Comparison of ENCODE assay signal across 8 cellular contexts in genomic region chr12:11651785-11652184, GRCh38. TPM values are rescaled to one million over a fixed set of nuclear protein-coding genes. Genes with fewer than 3 reads are reported as not detected.
DNase-seq lines count a peak whose midpoint lies in the region; ATAC-seq and TF ChIP-seq lines count a peak whose summit lies in the region.

No MANE protein-coding gene starts in this region.

- POLR2A ChIA-PET in activated CD4-positive, alpha-beta T cell treated with anti-CD3 and anti-CD28 coated beads for 36 hours (lab: Charles Lee), result no interaction called here
- POLR2A ChIA-PET in Caco-2 (lab: Charles Lee), result no interaction called here

- TF ChIP-seq CTCF in fibroblast of pulmonary artery (IDR thresholded peaks at IDR 0.05; ENCODE audit: low read length, missing control alignments) (no peak), Caco-2 (IDR thresholded peaks at IDR 0.05; ENCODE audit: insufficient read depth in 1 of 2, low read depth in 1 of 2, low read length in 1 of 2, severe bottlenecking in 1 of 2, unreplicated experiment in 1 of 2) (no peak)

- H3K4me3 Mint-ChIP-seq in activated CD4-positive, alpha-beta T cell treated with anti-CD3 and anti-CD28 coated beads for 36 hours, result peak overlapping the region; percentile 93
- peak overlapping the region; percentile 98 for H3K4me3 Mint-ChIP-seq in T-helper 17 cell
- H3K4me3 Mint-ChIP-seq in Caco-2 (ENCODE audit: unreplicated experiment), result no peak overlapping the region

- no peaks in the 10 kb centered on the region for H3K36me3 ChIP-seq in Caco-2 (ENCODE audit: control insufficient read depth, insufficient read depth, low read length)

- H3K27ac Mint-ChIP-seq in activated CD4-positive, alpha-beta T cell treated with anti-CD3 and anti-CD28 coated beads for 36 hours, result peak overlapping the region; percentile 95
- H3K27ac Mint-ChIP-seq in T-helper 17 cell (peak overlapping the region; percentile 96), Caco-2 (ENCODE audit: unreplicated experiment) (no peak overlapping the region)

- H3K27me3 Mint-ChIP-seq in activated CD4-positive, alpha-beta T cell treated with anti-CD3 and anti-CD28 coated beads for 36 hours, result no peaks in the 10 kb centered on the region
- H3K27me3 Mint-ChIP-seq in T-helper 17 cell (no peaks in the 10 kb centered on the region), Caco-2 (ENCODE audit: insufficient read depth, unreplicated experiment) (no peaks in the 10 kb centered on the region)

- no peaks in the 10 kb centered on the region for H3K9me3 Mint-ChIP-seq in activated CD4-positive, alpha-beta T cell treated with anti-CD3 and anti-CD28 coated beads for 36 hours (ENCODE audit: low read depth)
- no peaks in the 10 kb centered on the region for H3K9me3 Mint-ChIP-seq in Caco-2 (ENCODE audit: unreplicated experiment)

- BruUV-seq in Caco-2 (replicated peaks; lab: Mats Ljungman, UMichigan), result no TSS peak

- DNase-seq in activated CD4-positive, alpha-beta T cell treated with anti-CD3 and anti-CD28 coated beads for 36 hours, result no peak
- DNase-seq in activated CD4-positive, alpha-beta T cell treated with anti-CD3 and anti-CD28 coated beads, Interleukin-2, amount 50 U/mL, for 1 hour, result no peak
- no peak for DNase-seq in T-helper 17 cell
- DNase-seq in fibroblast of pulmonary artery (ENCODE audit: low read depth), result no peak
- peak; percentile 27 for DNase-seq in renal cortical epithelial cell (ENCODE audit: low read depth)
- no peak for DNase-seq in Caco-2

- peaks cover 26% of the 10 kb centered on the region for H3K36me3 Mint-ChIP-seq in activated CD4-positive, alpha-beta T cell treated with anti-CD3 and anti-CD28 coated beads for 36 hours (ENCODE audit: low read depth)
- H3K36me3 Mint-ChIP-seq in T-helper 17 cell (ENCODE audit: low read depth), result peaks cover 4% of the 10 kb centered on the region
- no peaks in the 10 kb centered on the region for H3K36me3 Mint-ChIP-seq in Caco-2 (ENCODE audit: insufficient read depth, unreplicated experiment)

- H3K4me1 ChIP-seq in Caco-2, result peaks cover 7% of the 10 kb centered on the region; the same call in 1 of the 2 replicates

- no peak for ATAC-seq in activated CD4-positive, alpha-beta T cell treated with anti-CD3 and anti-CD28 coated beads for 36 hours
- no peak for ATAC-seq in T-helper 17 cell
- no peak for ATAC-seq in GM18861 (IDR thresholded peaks at IDR 0.05; ENCODE audit: unreplicated experiment)
- no peak for ATAC-seq in HG03442 (IDR thresholded peaks at IDR 0.05; ENCODE audit: unreplicated experiment)

- H3K27me3 ChIP-seq in Caco-2 (replicated peaks; ENCODE audit: control insufficient read depth, insufficient read depth, low read length), result no peaks in the 10 kb centered on the region

- intact Hi-C loops in activated CD4-positive, alpha-beta T cell treated with anti-CD3 and anti-CD28 coated beads for 36 hours (cut with DNase I, micrococcal nuclease), result loop anchor here (2.0 to 10.0 kb wide), 12 partner anchors 51 to 1977 kb away; partner anchors contain the start of genes GABARAPL1 (in 1 of the 2) and YBX3 (in 1 of the 2)
- intact Hi-C loops in Caco-2 (cut with micrococcal nuclease; ENCODE audit: unreplicated experiment), result loop anchor here (5.0 kb wide), 1 partner anchor 241 kb away; no protein-coding TSS in a partner anchor

- peak overlapping the region; percentile 92 for H3K4me3 ChIP-seq in fibroblast of pulmonary artery (replicated peaks; ENCODE audit: low read depth, low read length)
- H3K4me3 ChIP-seq in Caco-2 (ENCODE audit: low read depth, low read length), result no peak overlapping the region

- CTCF ChIA-PET in activated CD4-positive, alpha-beta T cell treated with anti-CD3 and anti-CD28 coated beads for 36 hours (lab: Charles Lee), result no interaction called here
- CTCF ChIA-PET in Caco-2 (lab: Charles Lee), result no interaction called here

- H3K4me1 Mint-ChIP-seq in activated CD4-positive, alpha-beta T cell treated with anti-CD3 and anti-CD28 coated beads for 36 hours, result peaks cover 52% of the 10 kb centered on the region
- H3K4me1 Mint-ChIP-seq in T-helper 17 cell (peaks cover 49% of the 10 kb centered on the region), Caco-2 (ENCODE audit: low read depth, unreplicated experiment) (peaks cover 10% of the 10 kb centered on the region)

- H3K9me3 ChIP-seq in T-helper 17 cell (ENCODE audit: control insufficient read depth, low read length, poor library complexity, severe bottlenecking), result no peaks in the 10 kb centered on the region
- H3K9me3 ChIP-seq in Caco-2, result no peaks in the 10 kb centered on the region

RNA-seq across cellular contexts. Expression of gene ETV6, which starts 2.3 kb away (rescaled TPM):
- total RNA-seq in activated CD4-positive, alpha-beta T cell treated with anti-CD3 and anti-CD28 coated beads for 36 hours, result 10 to 100 TPM; 53.5 to 56.7 TPM
- total RNA-seq in T-helper 17 cell (10 to 100 TPM; 57.3 to 60.6 TPM), renal cortical epithelial cell (7.3 and 16.3 TPM in 2 replicates), Caco-2 (2022) (15.6 and 18.2 TPM in 2 replicates)
